1 cellular context compared by ENCODE assay signal in the genomic region with DNA sequence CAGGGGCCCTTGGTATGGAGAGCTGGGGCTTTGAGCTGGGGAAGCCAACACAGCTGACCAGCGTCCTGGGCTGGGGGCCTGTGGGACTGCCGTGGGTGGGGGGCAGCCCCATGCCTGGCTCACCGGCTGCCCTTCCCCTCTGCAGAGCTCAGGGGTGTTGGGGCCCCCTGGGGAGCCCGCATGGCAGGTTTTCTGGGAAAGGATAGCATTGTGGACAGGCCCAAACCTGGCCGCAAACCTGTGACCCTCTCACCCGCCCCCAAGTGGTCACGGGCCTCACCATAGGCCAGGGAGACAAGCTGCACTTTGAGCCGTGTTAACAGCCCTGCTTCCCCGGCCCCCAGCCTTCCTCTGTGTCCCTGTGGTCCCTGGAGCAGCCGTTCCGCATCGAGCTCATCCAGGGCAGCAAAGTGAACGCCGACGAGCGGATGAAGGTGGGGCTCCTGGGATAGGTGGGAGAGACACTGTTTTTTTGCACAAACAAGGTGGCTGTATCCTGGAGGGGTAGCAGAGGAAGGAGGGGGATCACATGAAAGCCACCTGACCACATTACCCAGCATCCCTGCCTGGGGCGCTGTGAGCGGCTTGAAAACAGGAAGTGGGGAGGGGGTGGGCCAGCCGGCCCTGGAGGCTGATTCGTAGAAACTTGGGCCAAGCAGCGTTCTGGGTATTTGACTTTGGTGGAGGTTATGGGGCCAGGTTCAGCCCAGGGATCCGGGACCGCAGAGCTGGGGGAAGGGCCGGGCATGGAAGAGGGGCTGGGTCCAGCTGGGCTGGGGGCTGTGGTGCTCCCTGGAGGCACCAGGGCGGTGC.
A peak's percentile ranks its signal among the peaks of the same experiment; 100 is the strongest.
TF ChIP-seq lines count a peak whose summit lies in the region.

No MANE protein-coding gene starts in this region.

TF ChIP-seq in K562, 482 proteins besides CTCF, POLR2A, EP300 and RAD21 (continued from another document and continues in another):
- TF ChIP-seq, protein P1, sequence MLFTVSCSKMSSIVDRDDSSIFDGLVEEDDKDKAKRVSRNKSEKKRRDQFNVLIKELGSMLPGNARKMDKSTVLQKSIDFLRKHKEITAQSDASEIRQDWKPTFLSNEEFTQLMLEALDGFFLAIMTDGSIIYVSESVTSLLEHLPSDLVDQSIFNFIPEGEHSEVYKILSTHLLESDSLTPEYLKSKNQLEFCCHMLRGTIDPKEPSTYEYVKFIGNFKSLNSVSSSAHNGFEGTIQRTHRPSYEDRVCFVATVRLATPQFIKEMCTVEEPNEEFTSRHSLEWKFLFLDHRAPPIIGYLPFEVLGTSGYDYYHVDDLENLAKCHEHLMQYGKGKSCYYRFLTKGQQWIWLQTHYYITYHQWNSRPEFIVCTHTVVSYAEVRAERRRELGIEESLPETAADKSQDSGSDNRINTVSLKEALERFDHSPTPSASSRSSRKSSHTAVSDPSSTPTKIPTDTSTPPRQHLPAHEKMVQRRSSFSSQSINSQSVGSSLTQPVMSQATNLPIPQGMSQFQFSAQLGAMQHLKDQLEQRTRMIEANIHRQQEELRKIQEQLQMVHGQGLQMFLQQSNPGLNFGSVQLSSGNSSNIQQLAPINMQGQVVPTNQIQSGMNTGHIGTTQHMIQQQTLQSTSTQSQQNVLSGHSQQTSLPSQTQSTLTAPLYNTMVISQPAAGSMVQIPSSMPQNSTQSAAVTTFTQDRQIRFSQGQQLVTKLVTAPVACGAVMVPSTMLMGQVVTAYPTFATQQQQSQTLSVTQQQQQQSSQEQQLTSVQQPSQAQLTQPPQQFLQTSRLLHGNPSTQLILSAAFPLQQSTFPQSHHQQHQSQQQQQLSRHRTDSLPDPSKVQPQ (CRISPR knock-in tag; IDR thresholded peaks at IDR 0.05; ENCODE audit: borderline replicate concordance), result no peak
- TF ChIP-seq, protein P2, sequence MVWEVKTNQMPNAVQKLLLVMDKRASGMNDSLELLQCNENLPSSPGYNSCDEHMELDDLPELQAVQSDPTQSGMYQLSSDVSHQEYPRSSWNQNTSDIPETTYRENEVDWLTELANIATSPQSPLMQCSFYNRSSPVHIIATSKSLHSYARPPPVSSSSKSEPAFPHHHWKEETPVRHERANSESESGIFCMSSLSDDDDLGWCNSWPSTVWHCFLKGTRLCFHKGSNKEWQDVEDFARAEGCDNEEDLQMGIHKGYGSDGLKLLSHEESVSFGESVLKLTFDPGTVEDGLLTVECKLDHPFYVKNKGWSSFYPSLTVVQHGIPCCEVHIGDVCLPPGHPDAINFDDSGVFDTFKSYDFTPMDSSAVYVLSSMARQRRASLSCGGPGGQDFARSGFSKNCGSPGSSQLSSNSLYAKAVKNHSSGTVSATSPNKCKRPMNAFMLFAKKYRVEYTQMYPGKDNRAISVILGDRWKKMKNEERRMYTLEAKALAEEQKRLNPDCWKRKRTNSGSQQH (CRISPR knock-in tag; IDR thresholded peaks at IDR 0.05), result no peak
- no peak for TF ChIP-seq NR2F6 (CRISPR knock-in tag; IDR thresholded peaks at IDR 0.05)
- TF ChIP-seq ZNF311 (CRISPR knock-in tag; IDR thresholded peaks at IDR 0.05), result 0 out of 2 replicates have a peak, but pooled peaks have one; percentile 62
- no peak for TF ChIP-seq TARDBP (IDR thresholded peaks at IDR 0.05)
- no peak for TF ChIP-seq FUS (optimal IDR thresholded peaks at IDR 0.05; ENCODE audit: low read depth, low read length)
- TF ChIP-seq, protein P3, sequence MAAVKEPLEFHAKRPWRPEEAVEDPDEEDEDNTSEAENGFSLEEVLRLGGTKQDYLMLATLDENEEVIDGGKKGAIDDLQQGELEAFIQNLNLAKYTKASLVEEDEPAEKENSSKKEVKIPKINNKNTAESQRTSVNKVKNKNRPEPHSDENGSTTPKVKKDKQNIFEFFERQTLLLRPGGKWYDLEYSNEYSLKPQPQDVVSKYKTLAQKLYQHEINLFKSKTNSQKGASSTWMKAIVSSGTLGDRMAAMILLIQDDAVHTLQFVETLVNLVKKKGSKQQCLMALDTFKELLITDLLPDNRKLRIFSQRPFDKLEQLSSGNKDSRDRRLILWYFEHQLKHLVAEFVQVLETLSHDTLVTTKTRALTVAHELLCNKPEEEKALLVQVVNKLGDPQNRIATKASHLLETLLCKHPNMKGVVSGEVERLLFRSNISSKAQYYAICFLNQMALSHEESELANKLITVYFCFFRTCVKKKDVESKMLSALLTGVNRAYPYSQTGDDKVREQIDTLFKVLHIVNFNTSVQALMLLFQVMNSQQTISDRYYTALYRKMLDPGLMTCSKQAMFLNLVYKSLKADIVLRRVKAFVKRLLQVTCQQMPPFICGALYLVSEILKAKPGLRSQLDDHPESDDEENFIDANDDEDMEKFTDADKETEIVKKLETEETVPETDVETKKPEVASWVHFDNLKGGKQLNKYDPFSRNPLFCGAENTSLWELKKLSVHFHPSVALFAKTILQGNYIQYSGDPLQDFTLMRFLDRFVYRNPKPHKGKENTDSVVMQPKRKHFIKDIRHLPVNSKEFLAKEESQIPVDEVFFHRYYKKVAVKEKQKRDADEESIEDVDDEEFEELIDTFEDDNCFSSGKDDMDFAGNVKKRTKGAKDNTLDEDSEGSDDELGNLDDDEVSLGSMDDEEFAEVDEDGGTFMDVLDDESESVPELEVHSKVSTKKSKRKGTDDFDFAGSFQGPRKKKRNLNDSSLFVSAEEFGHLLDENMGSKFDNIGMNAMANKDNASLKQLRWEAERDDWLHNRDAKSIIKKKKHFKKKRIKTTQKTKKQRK (IDR thresholded peaks at IDR 0.05; ENCODE audit: borderline replicate concordance, low read depth, low read length), result no peak
- TF ChIP-seq SREBF2 (CRISPR knock-in tag; IDR thresholded peaks at IDR 0.05), result no peak
- TF ChIP-seq EHMT2 (IDR thresholded peaks at IDR 0.05), result no peak
- no peak for TF ChIP-seq POU5F1 (IDR thresholded peaks at IDR 0.05; ENCODE audit: borderline replicate concordance, low read depth, low read length, partially characterized antibody)
- TF ChIP-seq JUNB (CRISPR knock-in tag; conservative IDR thresholded peaks at IDR 0.05), result no peak
- peak; percentile 67 for TF ChIP-seq JUND (IDR thresholded peaks at IDR 0.05; ENCODE audit: borderline replicate concordance, low read depth, low read length)
- peak; percentile 65; the same call in 1 of the 3 replicates for TF ChIP-seq JUND (tag; IDR thresholded peaks at IDR 0.05; ENCODE audit: borderline replicate concordance, low read depth, low read length)
- TF ChIP-seq SIN3B (IDR thresholded peaks at IDR 0.05; ENCODE audit: low read depth), result peak; percentile 88
- no peak for TF ChIP-seq ZKSCAN1 (IDR thresholded peaks at IDR 0.05; ENCODE audit: low read depth, low read length)
- TF ChIP-seq ZNF217 (CRISPR knock-in tag; IDR thresholded peaks at IDR 0.05), result no peak
- TF ChIP-seq, protein P4, sequence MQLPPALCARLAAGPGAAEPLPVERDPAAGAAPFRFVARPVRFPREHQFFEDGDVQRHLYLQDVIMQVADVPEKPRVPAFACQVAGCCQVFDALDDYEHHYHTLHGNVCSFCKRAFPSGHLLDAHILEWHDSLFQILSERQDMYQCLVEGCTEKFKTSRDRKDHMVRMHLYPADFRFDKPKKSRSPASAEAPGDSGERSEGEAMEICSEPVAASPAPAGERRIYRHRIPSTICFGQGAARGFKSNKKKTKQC (CRISPR knock-in tag; IDR thresholded peaks at IDR 0.05), result no peak
- no peak for TF ChIP-seq PRPF4 (IDR thresholded peaks at IDR 0.05; ENCODE audit: insufficient read depth, low read depth, low read length, poor library complexity, severe bottlenecking)
- TF ChIP-seq, protein P5, sequence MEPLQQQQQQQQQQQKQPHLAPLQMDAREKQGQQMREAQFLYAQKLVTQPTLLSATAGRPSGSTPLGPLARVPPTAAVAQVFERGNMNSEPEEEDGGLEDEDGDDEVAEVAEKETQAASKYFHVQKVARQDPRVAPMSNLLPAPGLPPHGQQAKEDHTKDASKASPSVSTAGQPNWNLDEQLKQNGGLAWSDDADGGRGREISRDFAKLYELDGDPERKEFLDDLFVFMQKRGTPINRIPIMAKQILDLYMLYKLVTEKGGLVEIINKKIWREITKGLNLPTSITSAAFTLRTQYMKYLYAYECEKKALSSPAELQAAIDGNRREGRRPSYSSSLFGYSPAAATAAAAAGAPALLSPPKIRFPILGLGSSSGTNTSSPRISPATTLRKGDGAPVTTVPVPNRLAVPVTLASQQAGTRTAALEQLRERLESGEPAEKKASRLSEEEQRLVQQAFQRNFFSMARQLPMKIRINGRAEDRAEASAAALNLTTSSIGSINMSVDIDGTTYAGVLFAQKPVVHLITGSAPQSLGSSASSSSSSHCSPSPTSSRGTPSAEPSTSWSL (CRISPR knock-in tag; IDR thresholded peaks at IDR 0.05; ENCODE audit: borderline replicate concordance), result no peak
- TF ChIP-seq, protein P6, sequence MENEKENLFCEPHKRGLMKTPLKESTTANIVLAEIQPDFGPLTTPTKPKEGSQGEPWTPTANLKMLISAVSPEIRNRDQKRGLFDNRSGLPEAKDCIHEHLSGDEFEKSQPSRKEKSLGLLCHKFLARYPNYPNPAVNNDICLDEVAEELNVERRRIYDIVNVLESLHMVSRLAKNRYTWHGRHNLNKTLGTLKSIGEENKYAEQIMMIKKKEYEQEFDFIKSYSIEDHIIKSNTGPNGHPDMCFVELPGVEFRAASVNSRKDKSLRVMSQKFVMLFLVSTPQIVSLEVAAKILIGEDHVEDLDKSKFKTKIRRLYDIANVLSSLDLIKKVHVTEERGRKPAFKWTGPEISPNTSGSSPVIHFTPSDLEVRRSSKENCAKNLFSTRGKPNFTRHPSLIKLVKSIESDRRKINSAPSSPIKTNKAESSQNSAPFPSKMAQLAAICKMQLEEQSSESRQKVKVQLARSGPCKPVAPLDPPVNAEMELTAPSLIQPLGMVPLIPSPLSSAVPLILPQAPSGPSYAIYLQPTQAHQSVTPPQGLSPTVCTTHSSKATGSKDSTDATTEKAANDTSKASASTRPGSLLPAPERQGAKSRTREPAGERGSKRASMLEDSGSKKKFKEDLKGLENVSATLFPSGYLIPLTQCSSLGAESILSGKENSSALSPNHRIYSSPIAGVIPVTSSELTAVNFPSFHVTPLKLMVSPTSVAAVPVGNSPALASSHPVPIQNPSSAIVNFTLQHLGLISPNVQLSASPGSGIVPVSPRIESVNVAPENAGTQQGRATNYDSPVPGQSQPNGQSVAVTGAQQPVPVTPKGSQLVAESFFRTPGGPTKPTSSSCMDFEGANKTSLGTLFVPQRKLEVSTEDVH (IDR thresholded peaks at IDR 0.05; ENCODE audit: low read depth, partially characterized antibody), result peak; percentile 59
- peak; percentile 73 for TF ChIP-seq ZNF644 (tag; IDR thresholded peaks at IDR 0.05; ENCODE audit: low read depth)
- no peak for TF ChIP-seq PHB2 (IDR thresholded peaks at IDR 0.05; ENCODE audit: low read depth)
- no peak for TF ChIP-seq MXI1 (IDR thresholded peaks at IDR 0.05; ENCODE audit: low read depth, low read length)
- TF ChIP-seq ZNF76 (CRISPR knock-in tag; IDR thresholded peaks at IDR 0.05; ENCODE audit: borderline replicate concordance), result no peak; the same call in 1 of the 2 replicates
- TF ChIP-seq GABPB1 (CRISPR knock-in tag; IDR thresholded peaks at IDR 0.05), result peak; percentile 87
- TF ChIP-seq ZFP1 (CRISPR knock-in tag; IDR thresholded peaks at IDR 0.05), result no peak; the same call in none of the 2 replicates
- no peak for TF ChIP-seq CHD4 (IDR thresholded peaks at IDR 0.05; ENCODE audit: insufficient read depth, insufficient replicate concordance, low read depth, low read length, poor library complexity, severe bottlenecking)
- TF ChIP-seq, protein P7, sequence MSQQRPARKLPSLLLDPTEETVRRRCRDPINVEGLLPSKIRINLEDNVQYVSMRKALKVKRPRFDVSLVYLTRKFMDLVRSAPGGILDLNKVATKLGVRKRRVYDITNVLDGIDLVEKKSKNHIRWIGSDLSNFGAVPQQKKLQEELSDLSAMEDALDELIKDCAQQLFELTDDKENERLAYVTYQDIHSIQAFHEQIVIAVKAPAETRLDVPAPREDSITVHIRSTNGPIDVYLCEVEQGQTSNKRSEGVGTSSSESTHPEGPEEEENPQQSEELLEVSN (IDR thresholded peaks at IDR 0.05; ENCODE audit: borderline replicate concordance in 1 of 2, extremely low read depth in 1 of 2, insufficient read depth in 1 of 2, insufficient read length in 1 of 2, low read depth in 1 of 2, low read length in 1 of 2, poor library complexity in 1 of 2, severe bottlenecking in 1 of 2), result peak; percentile 27 to 38
- peak; percentile 84; the same call in 1 of the 2 replicates for TF ChIP-seq MTA3 (IDR thresholded peaks at IDR 0.05; ENCODE audit: borderline replicate concordance)
- no peak for TF ChIP-seq ZC3H4 (CRISPR knock-in tag; IDR thresholded peaks at IDR 0.05; ENCODE audit: borderline replicate concordance)
- peak; percentile 64 for TF ChIP-seq BHLHE40 (IDR thresholded peaks at IDR 0.05; ENCODE audit: low read length)
- TF ChIP-seq SOX6 (IDR thresholded peaks at IDR 0.05), result peak; percentile 68; the same call in 1 of the 2 replicates
- no peak; the same call in 1 of the 2 replicates for TF ChIP-seq ZBTB1 (CRISPR knock-in tag; IDR thresholded peaks at IDR 0.05; ENCODE audit: borderline replicate concordance, low read depth)
- TF ChIP-seq, protein P8, sequence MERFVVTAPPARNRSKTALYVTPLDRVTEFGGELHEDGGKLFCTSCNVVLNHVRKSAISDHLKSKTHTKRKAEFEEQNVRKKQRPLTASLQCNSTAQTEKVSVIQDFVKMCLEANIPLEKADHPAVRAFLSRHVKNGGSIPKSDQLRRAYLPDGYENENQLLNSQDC (CRISPR knock-in tag; IDR thresholded peaks at IDR 0.05), result no peak
- peak; percentile 34; the same call in 1 of the 2 replicates for TF ChIP-seq NFE2 (IDR thresholded peaks at IDR 0.05; ENCODE audit: low read depth)
- TF ChIP-seq ZNF140 (CRISPR knock-in tag; IDR thresholded peaks at IDR 0.05), result no peak
- peak; percentile 57 for TF ChIP-seq HCFC1 (IDR thresholded peaks at IDR 0.05; ENCODE audit: low read depth, low read length)
- TF ChIP-seq EZH2 (IDR thresholded peaks at IDR 0.05; ENCODE audit: borderline replicate concordance, low read depth, low read length), result no peak
- TF ChIP-seq JUN (IDR thresholded peaks at IDR 0.05; ENCODE audit: borderline replicate concordance, low read depth, low read length), result no peak
- TF ChIP-seq JUN (CRISPR knock-in tag; IDR thresholded peaks at IDR 0.05; ENCODE audit: borderline replicate concordance), result no peak
- no peak for TF ChIP-seq ZNF586 (CRISPR knock-in tag; conservative IDR thresholded peaks at IDR 0.05)
- TF ChIP-seq SUPT5H (IDR thresholded peaks at IDR 0.05), result peak; percentile 82
- TF ChIP-seq DIDO1 (tag; IDR thresholded peaks at IDR 0.05; ENCODE audit: low read depth), result 0 out of 2 replicates have a peak, but pooled peaks have one; percentile 28
- TF ChIP-seq ZNF551 (CRISPR knock-in tag; IDR thresholded peaks at IDR 0.05), result no peak
- TF ChIP-seq RBFOX2 (IDR thresholded peaks at IDR 0.05; ENCODE audit: low read depth, low read length), result peak; percentile 89
- TF ChIP-seq ZNF316 (IDR thresholded peaks at IDR 0.05), result no peak
- TF ChIP-seq NCOA6 (IDR thresholded peaks at IDR 0.05), result no peak
- TF ChIP-seq PHB (CRISPR knock-in tag; IDR thresholded peaks at IDR 0.05), result no peak
- TF ChIP-seq NUFIP1 (IDR thresholded peaks at IDR 0.05; ENCODE audit: partially characterized antibody), result no peak
- TF ChIP-seq ZBED1 (IDR thresholded peaks at IDR 0.05), result no peak
- TF ChIP-seq ZNF143 (CRISPR knock-in tag; IDR thresholded peaks at IDR 0.05), result peak; percentile 82
- TF ChIP-seq GATA2 (CRISPR knock-in tag; IDR thresholded peaks at IDR 0.05), result no peak
